Comparison of ENCODE assay signal across 19 cellular contexts in genomic region chr19:43739419-43739818, GRCh38. TPM values are rescaled to one million over a fixed set of nuclear protein-coding genes. Genes with fewer than 3 reads are reported as not detected.
A peak's percentile ranks its signal among the peaks of the same experiment; 100 is the strongest.
DNase-seq lines count a peak whose midpoint lies in the region; ATAC-seq and TF ChIP-seq lines count a peak whose summit lies in the region.
"Had no signal": no experiment of that assay in that cellular context is flagged by ENCODE, and none has a peak within 500 bp of the region (broad histone marks: within the 10 kb centered on the region; RNA-seq: fewer than 3 reads in every experiment).

No MANE protein-coding gene starts in this region.

- intact Hi-C loops in HCT116 (cut with micrococcal nuclease): no loop called here

- H3K4me3 ChIP-seq in HCT116 (replicated peaks in 1 of 2; ENCODE audit: low read depth in 1 of 2, low read length in 2 of 2) (no peak overlapping the region), skin epidermis (no peak overlapping the region)
- H3K4me3 ChIP-seq: BLaER1 had no signal

- no peak for TF ChIP-seq POLR2A in HCT116 (IDR thresholded peaks at IDR 0.05; ENCODE audit: borderline replicate concordance, extremely low read depth, insufficient read depth, insufficient read length)

- POLR2A ChIA-PET in HCT116 (lab: Charles Lee): no interaction called here

- DNase-seq in HCT116 (ENCODE audit: low read depth, low spot score): no peak
- peak; percentile 90 for DNase-seq in SW480 (ENCODE audit: low spot score)
- no peak for DNase-seq in foreskin keratinocyte
- no peak for DNase-seq in HUDEP-2 (lab: John Stamatoyannopoulos, UW; ENCODE audit: unreplicated experiment in 76 of 76)
- no peak for DNase-seq in MV-4-11 (lab: John Stamatoyannopoulos, UW)
- DNase-seq: activated CD4-positive, alpha-beta T cell treated with anti-CD3 and anti-CD28 coated beads for 1 hour; activated T-cell treated with anti-CD3 and anti-CD28 coated beads, Interleukin-2, amount 50 U/mL, for 4 hours; DND-41; NCI-H187 treated with DMSO at 0.1 percent for 48 hours; NCI-H524 treated with DMSO at 0.1 percent for 48 hours; nephron progenitor cell; stimulated activated CD4-positive, alpha-beta T cell treated with anti-CD3 and anti-CD28 coated beads, Interleukin-2, amount 100 ng/mL, for 24 hours had no signal

- no peaks in the 10 kb centered on the region for H3K27me3 ChIP-seq in HCT116 (ENCODE audit: insufficient read depth, low read length)
- H3K27me3 ChIP-seq in foreskin keratinocyte: no peaks in the 10 kb centered on the region
- H3K27me3 ChIP-seq: BLaER1 had no signal

- CTCF ChIA-PET in HCT116 (lab: Charles Lee): interaction anchor here (1.1 kb wide), 1 partner anchor 70 kb away, joined by 4 read pairs; no protein-coding TSS in a partner anchor

- peak overlapping the region; percentile 43 for H3K27ac ChIP-seq in HCT116 (ENCODE audit: low read depth, low read length)
- H3K27ac ChIP-seq in foreskin keratinocyte: peak overlapping the region; percentile 84
- peak overlapping the region in 13 of 21 experiments; percentile 4 to 81 (median 62) for H3K27ac ChIP-seq in skin epidermis
- H3K27ac ChIP-seq: BLaER1 had no signal

- H4K20me1 ChIP-seq in HCT116 (ENCODE audit: insufficient read depth): no peaks in the 10 kb centered on the region
- H4K20me1 ChIP-seq: BLaER1 had no signal

- H3K79me2 ChIP-seq in HCT116 (ENCODE audit: insufficient read depth, low read length): peaks cover 3% of the 10 kb centered on the region; the same call in 1 of the 2 replicates

- H3K4me2 ChIP-seq in HCT116 (ENCODE audit: low read length): peak overlapping the region; percentile 11
- H3K4me2 ChIP-seq: BLaER1 had no signal

- no peaks in the 10 kb centered on the region for H3K9me2 ChIP-seq in HCT116 (ENCODE audit: insufficient read depth)

- TF ChIP-seq CTCF in HCT116 (IDR thresholded peaks at IDR 0.05 in 2 of 3, conservative IDR thresholded peaks at IDR 0.05 in 1 of 3; ENCODE audit: borderline replicate concordance in 1 of 3, insufficient read depth in 1 of 3, low read depth in 2 of 3, low read length in 2 of 3) (no peak), foreskin keratinocyte (conservative IDR thresholded peaks at IDR 0.05) (no peak)

- peak overlapping the region; percentile 49 for H3K9ac ChIP-seq in HCT116 (ENCODE audit: low read length)
- H3K9ac ChIP-seq: BLaER1 had no signal

- peak; percentile 52 for ATAC-seq in HCT116
- ATAC-seq in foreskin keratinocyte: peak; percentile 15
- ATAC-seq in HG02938 (IDR thresholded peaks at IDR 0.05; ENCODE audit: unreplicated experiment): no peak
- ATAC-seq: activated T-cell treated with anti-CD3 and anti-CD28 coated beads, Interleukin-2, amount 50 U/mL, for 4 hours had no signal

- no peaks in the 10 kb centered on the region for H3K9me3 ChIP-seq in HCT116 (ENCODE audit: control insufficient read depth in 1 of 2, insufficient read depth in 1 of 2, low read depth in 1 of 2, low read length in 2 of 2)
- H3K9me3 ChIP-seq: BLaER1 had no signal

- RAD21 ChIA-PET in HCT116 (lab: Charles Lee; ENCODE audit: low non-redundant PET in 1 of 2, low total read pairs in 2 of 2, uncharacterized antibody in 2 of 2, unreplicated experiment in 2 of 2): no interaction called here

- TF ChIP-seq RAD21 in HCT116 (IDR thresholded peaks at IDR 0.05; ENCODE audit: low read depth): no peak

- H3K4me1 ChIP-seq in HCT116 (ENCODE audit: control insufficient read depth in 1 of 2, insufficient read depth in 2 of 2, low read length in 2 of 2) (peaks cover 20 to 26% of the 10 kb centered on the region in 2 experiments), foreskin keratinocyte (peaks cover 7% of the 10 kb centered on the region)
- H3K4me1 ChIP-seq: BLaER1 had no signal

- peaks cover 39 to 64% of the 10 kb centered on the region in 2 experiments for H3K36me3 ChIP-seq in HCT116 (ENCODE audit: control insufficient read depth in 1 of 2, insufficient read depth in 2 of 2, low read length in 2 of 2)

- H2AFZ ChIP-seq in HCT116 (ENCODE audit: low read depth, low read length, poor library complexity, severe bottlenecking): no peak overlapping the region

- no TSS peak for BruUV-seq in HCT116 (replicated peaks; lab: Mats Ljungman, UMichigan)

TF ChIP-seq in HCT116, 20 proteins besides CTCF, POLR2A, EP300 and RAD21:
- TF ChIP-seq SRF (IDR thresholded peaks at IDR 0.05; ENCODE audit: low read depth): no peak

RNA-seq across cellular contexts. Expression of gene SMG9, which starts 15.3 kb away (rescaled TPM):
- 80.2 TPM for total RNA-seq in HCT116 (2021; ENCODE audit: unreplicated experiment)
- 59.4 and 61.6 TPM in 2 replicates for polyA plus RNA-seq in HCT116 (2012)
- 27.7 and 29.5 TPM in 2 replicates for total RNA-seq in foreskin keratinocyte
- polyA plus RNA-seq in foreskin keratinocyte: 38.3 and 39.8 TPM in 2 replicates

RNA-seq across cellular contexts. Expression of gene IRGC, which starts 23.5 kb away (rescaled TPM):
- total RNA-seq in HCT116 (2021; ENCODE audit: unreplicated experiment) (not detected), foreskin keratinocyte (not detected in 2 replicates)
- polyA plus RNA-seq in HCT116 (2012): 0.04 TPM in 1 of 2 replicates, not detected in the other
- polyA plus RNA-seq in foreskin keratinocyte: not detected in 2 replicates
- total RNA-seq: activated T-cell treated with anti-CD3 and anti-CD28 coated beads, Interleukin-2, amount 50 U/mL, for 4 hours; kidney epithelial cell; renal cortical epithelial cell; T-helper 1 cell treated with Interleukin-12 subunit alpha and Interleukin-12 subunit beta and Interleukin-4 antibody, amounts not matched to agents 30 ng/mL and 1 ng/mL, for 36 hours; urinary bladder had no signal
- polyA plus RNA-seq: urinary bladder had no signal

RNA-seq across cellular contexts. Expression of gene KCNN4, which starts 41.4 kb away (rescaled TPM):
- 72.9 TPM for total RNA-seq in HCT116 (2021; ENCODE audit: unreplicated experiment)
- 91.1 and 104 TPM in 2 replicates for polyA plus RNA-seq in HCT116 (2012)
- 0.74 and 0.85 TPM in 2 replicates for total RNA-seq in foreskin keratinocyte
- polyA plus RNA-seq in foreskin keratinocyte: 0.56 and 0.76 TPM in 2 replicates

Comparison
In these comparisons a context has a peak if more than half of its experiments do, and no peak if none do; other contexts are left out.
1. RNA of gene KCNN4, which starts 41.4 kb away (total RNA-seq): 72.9 TPM in HCT116 (single experiment); 0.74 to 0.85 TPM in foreskin keratinocyte; every median in the first group is over 10 times any median in the second.
2. Peak in every context shown above with its lines, with median percentiles within 50 percentile points of each other: H3K27ac ChIP-seq.